In genomic region chr6:100514603-100515002, GRCh38 we compare ENCODE assay signal across 25 cellular contexts. TPM values are rescaled to one million over a fixed set of nuclear protein-coding genes. Genes with fewer than 3 reads are reported as not detected.
"Had no signal": no experiment of that assay in that cellular context is flagged by ENCODE, and none has a peak within 500 bp of the region (broad histone marks: within the 10 kb centered on the region; RNA-seq: fewer than 3 reads in every experiment).

No MANE protein-coding gene starts in this region.

- FAIRE-seq: small intestine, urothelium cell line had no signal

- H2AFZ ChIP-seq: neural progenitor cell, parathyroid adenoma had no signal

- H3K4me2 ChIP-seq: neural progenitor cell had no signal

- DNase-seq: occipital lobe; ovary; posterior cingulate gyrus; psoas muscle; right cardiac atrium; right lobe of liver; sigmoid colon; small intestine; stimulated activated CD4-positive, alpha-beta T cell treated with anti-CD3 and anti-CD28 coated beads, Interleukin-15, amount 100 ng/mL, for 24 hours; stimulated activated CD4-positive, alpha-beta T cell treated with anti-CD3 and anti-CD28 coated beads, Interleukin-2, amount 100 ng/mL, for 24 hours; stimulated activated CD4-positive, alpha-beta T cell treated with anti-CD3 and anti-CD28 coated beads, Interleukin-2, amount 100 ng/mL, for 48 hours; stimulated activated CD4-positive, alpha-beta T cell treated with anti-CD3 and anti-CD28 coated beads, Interleukin-4, amount 100 ng/mL, for 24 hours; stimulated activated naive B cell treated with anti-CD40 and anti-IgM and Interleukin-4, amounts not matched to agents 10 μg/mL and 1 μg/mL and 100 μg/mL, for 72 hours; stimulated activated naive CD4-positive, alpha-beta T cell treated with Interleukin-2 at 50 U/mL for 16 hours; stomach; thyroid gland; upper lobe of left lung had no signal

- H3K27ac ChIP-seq: neural progenitor cell, ovary, parathyroid adenoma, psoas muscle, right lobe of liver, sigmoid colon, stomach, thoracic aorta, thyroid gland, tibial nerve, upper lobe of left lung, vagina had no signal

- ATAC-seq: psoas muscle; right cardiac atrium; right lobe of liver; stimulated activated effector memory CD8-positive, alpha-beta T cell treated with anti-CD3 and anti-CD28 coated beads, Interleukin-12 subunit alpha, Interleukin-12 subunit beta, amount 100 ng/mL, for 72 hours; stimulated activated naive B cell treated with anti-CD40 and anti-IgM and Interleukin-4, amounts not matched to agents 10 μg/mL and 1 μg/mL and 100 μg/mL, for 72 hours had no signal

- H3K79me2 ChIP-seq: parathyroid adenoma had no signal

- H3K4me1 ChIP-seq: neural progenitor cell, parathyroid adenoma, sigmoid colon, thyroid gland, tibial nerve, upper lobe of left lung, vagina had no signal

- H3K27me3 ChIP-seq: neural progenitor cell, ovary, right lobe of liver, sigmoid colon, stomach, thyroid gland, tibial nerve, upper lobe of left lung, vagina had no signal

- H3K9me3 ChIP-seq: ovary, psoas muscle, right lobe of liver, sigmoid colon, stomach, thoracic aorta, thyroid gland, tibial nerve, upper lobe of left lung, vagina had no signal

- H3K4me3 ChIP-seq: neural progenitor cell, ovary, psoas muscle, right lobe of liver, sigmoid colon, stomach, thoracic aorta, thyroid gland, tibial nerve, upper lobe of left lung, vagina had no signal

- H3K36me3 ChIP-seq: neural progenitor cell, ovary, thyroid gland had no signal

- H3K9ac ChIP-seq: neural progenitor cell, parathyroid adenoma had no signal

RNA-seq across cellular contexts. Expression of gene SIM1, which starts 49.9 kb away (rescaled TPM):
- polyA plus RNA-seq: neural cell, ovary, right cardiac atrium, sigmoid colon, small intestine, stomach had no signal
